Comparison of ENCODE assay signal across 8 cellular contexts in genomic region chr2:136225950-136226835, GRCh38.
DNase-seq lines count a peak whose midpoint lies in the region; ATAC-seq and TF ChIP-seq lines count a peak whose summit lies in the region.

No MANE protein-coding gene starts in this region.

- ATAC-seq in DND-41 (ENCODE audit: insufficient read depth, low read depth), result peak; percentile 31; the same call in 1 of the 3 replicates
- peak; percentile 82 for ATAC-seq in GM21390 (IDR thresholded peaks at IDR 0.05; ENCODE audit: unreplicated experiment)
- no peak for ATAC-seq in HG02571 (IDR thresholded peaks at IDR 0.05; ENCODE audit: unreplicated experiment)

- H3K36me3 Mint-ChIP-seq in glutamatergic neuron (ENCODE audit: unreplicated experiment), result no peaks in the 10 kb centered on the region

- H3K36me3 ChIP-seq in DND-41 (ENCODE audit: insufficient read depth, low read length), result no peaks in the 10 kb centered on the region

- DNase-seq in DND-41 (no peak), NB4 (ENCODE audit: low read depth) (peak; percentile 77), glutamatergic neuron (no peak), cerebellar cortex (ENCODE audit: low spot score) (no peak), HUDEP-2 (lab: John Stamatoyannopoulos, UW; ENCODE audit: unreplicated experiment in 76 of 76) (no peak), NCI-H774 (lab: John Stamatoyannopoulos, UW) (no peak)

- H3K27me3 ChIP-seq in DND-41 (ENCODE audit: insufficient read depth, low read length, poor library complexity), result no peaks in the 10 kb centered on the region

- no peak for TF ChIP-seq POLR2A in NB4 (IDR thresholded peaks at IDR 0.05; ENCODE audit: extremely low read depth, insufficient read length)

- H3K79me2 ChIP-seq in DND-41 (ENCODE audit: insufficient read depth, low read length), result no peaks in the 10 kb centered on the region

- no peak overlapping the region for H3K4me2 ChIP-seq in DND-41 (ENCODE audit: insufficient read depth, low read length)

- H3K9me3 Mint-ChIP-seq in glutamatergic neuron (ENCODE audit: unreplicated experiment), result peaks cover 11% of the 10 kb centered on the region

- TF ChIP-seq CTCF in DND-41 (IDR thresholded peaks at IDR 0.05; ENCODE audit: borderline replicate concordance, extremely low read depth, low read length, poor library complexity, severe bottlenecking) (no peak), NB4 (IDR thresholded peaks at IDR 0.05; ENCODE audit: low read depth, low read length) (no peak), glutamatergic neuron (IDR thresholded peaks at IDR 0.05; ENCODE audit: partially characterized antibody, unreplicated experiment) (no peak)

- H3K4me1 ChIP-seq in DND-41 (ENCODE audit: insufficient read depth, low read length), result peaks cover 4% of the 10 kb centered on the region; the same call in 1 of the 2 replicates

- no peaks in the 10 kb centered on the region for H4K20me1 ChIP-seq in DND-41 (ENCODE audit: insufficient read depth, low read length)

- H3K4me1 Mint-ChIP-seq in glutamatergic neuron (ENCODE audit: low read depth, unreplicated experiment), result peaks cover 62% of the 10 kb centered on the region

- H3K9me3 ChIP-seq in DND-41 (ENCODE audit: insufficient read depth, low read length, severe bottlenecking), result no peaks in the 10 kb centered on the region

- H3K27ac ChIP-seq in DND-41 (ENCODE audit: low read length), result no peak overlapping the region

- peak overlapping the region; percentile 34 for H3K4me3 Mint-ChIP-seq in glutamatergic neuron (ENCODE audit: unreplicated experiment)

- no peak overlapping the region for H2AFZ ChIP-seq in DND-41 (ENCODE audit: low read depth, low read length)

- H3K9ac ChIP-seq in DND-41 (ENCODE audit: low read depth, low read length), result no peak overlapping the region

- H3K4me3 ChIP-seq in DND-41 (ENCODE audit: low read depth in 1 of 2, low read length in 2 of 2) (no peak overlapping the region), NB4 (ENCODE audit: low read depth, low read length) (no peak overlapping the region)

- peaks cover 5% of the 10 kb centered on the region for H3K27me3 Mint-ChIP-seq in glutamatergic neuron (ENCODE audit: unreplicated experiment)

- peak overlapping the region; percentile 82 for H3K27ac Mint-ChIP-seq in glutamatergic neuron (ENCODE audit: unreplicated experiment)
